1 cellular context compared by ENCODE assay signal in genomic region chr20:48215536-48215935, GRCh38.
TF ChIP-seq lines count a peak whose summit lies in the region.

No MANE protein-coding gene starts in this region.

TF ChIP-seq in HEK293T, 16 proteins besides CTCF, POLR2A, EP300 and RAD21 (continued from another document):
- TF ChIP-seq PKNOX1 (IDR thresholded peaks at IDR 0.05): no peak
- no peak for TF ChIP-seq BHLHE40 (IDR thresholded peaks at IDR 0.05; ENCODE audit: borderline replicate concordance)
- no peak for TF ChIP-seq NFRKB (IDR thresholded peaks at IDR 0.05)
- no peak for TF ChIP-seq TARDBP (IDR thresholded peaks at IDR 0.05)
- no peak for TF ChIP-seq FOXK2 (IDR thresholded peaks at IDR 0.05)
- no peak for TF ChIP-seq ZNF384 (IDR thresholded peaks at IDR 0.05)
- no peak for TF ChIP-seq ELF4 (IDR thresholded peaks at IDR 0.05)
